19 cellular contexts compared by ENCODE assay signal in genomic region chr4:5052726-5053425, GRCh38. TPM values are rescaled to one million over a fixed set of nuclear protein-coding genes. Genes with fewer than 3 reads are reported as not detected.
DNase-seq lines count a peak whose midpoint lies in the region; ATAC-seq and TF ChIP-seq lines count a peak whose summit lies in the region.
"Had no signal": no experiment of that assay in that cellular context is flagged by ENCODE, and none has a peak within 500 bp of the region (broad histone marks: within the 10 kb centered on the region; RNA-seq: fewer than 3 reads in every experiment).

No MANE protein-coding gene starts in this region.

- H3K27ac ChIP-seq in PC-3 (ENCODE audit: low read length) (no peak overlapping the region), foreskin keratinocyte (no peak overlapping the region)
- H3K27ac ChIP-seq: brain microvascular endothelial cell, ovary, spleen had no signal

- H3K4me1 ChIP-seq in Caco-2: peaks cover 51% of the 10 kb centered on the region
- H3K4me1 ChIP-seq in PC-3 (ENCODE audit: insufficient read depth, low read length): peaks cover 5% of the 10 kb centered on the region; the same call in 1 of the 2 replicates
- H3K4me1 ChIP-seq in foreskin keratinocyte: no peaks in the 10 kb centered on the region

- H3K36me3 ChIP-seq in Caco-2 (ENCODE audit: control insufficient read depth, insufficient read depth, low read length) (no peaks in the 10 kb centered on the region), PC-3 (ENCODE audit: low read depth, low read length) (no peaks in the 10 kb centered on the region)
- H3K36me3 ChIP-seq: brain microvascular endothelial cell, ovary, spleen had no signal

- H3F3A ChIP-seq in PC-3 (ENCODE audit: low read length, unreplicated experiment): no peaks in the 10 kb centered on the region

- H3K4me2 ChIP-seq in PC-3 (ENCODE audit: low read length): no peak overlapping the region

- H3K4me1 Mint-ChIP-seq in Caco-2 (ENCODE audit: low read depth, unreplicated experiment): peaks cover 25% of the 10 kb centered on the region
- peaks cover 12% of the 10 kb centered on the region for H3K4me1 Mint-ChIP-seq in neural crest cell

- DNase-seq in Caco-2 (no peak), PC-3 (peak; percentile 4), foreskin keratinocyte (peak; percentile 4 to 28), neural crest cell (ENCODE audit: low read depth, low spot score) (no peak), OCI-M2 (lab: John Stamatoyannopoulos, UW; ENCODE audit: unreplicated experiment) (no peak), NCI-H2107 treated with DMSO at 0.1 percent for 48 hours (lab: John Stamatoyannopoulos, UW; ENCODE audit: unreplicated experiment) (no peak), SHP77 treated with DMSO at 0.1 percent for 48 hours (lab: John Stamatoyannopoulos, UW) (no peak)
- DNase-seq: activated CD4-positive, CD25-positive, alpha-beta regulatory T cell; activated naive CD4-positive, alpha-beta T cell treated with Interleukin-2 at 50 U/mL for 16 hours; effector CD4-positive, alpha-beta T cell; Karpas-422; NCI-H1436 treated with DMSO at 0.1 percent for 48 hours; ovary; spleen; T-helper 1 cell had no signal

- TF ChIP-seq CTCF in Caco-2 (IDR thresholded peaks at IDR 0.05; ENCODE audit: insufficient read depth in 1 of 2, low read depth in 1 of 2, low read length in 1 of 2, severe bottlenecking in 1 of 2, unreplicated experiment in 1 of 2): no peak
- TF ChIP-seq CTCF in PC-3 (conservative IDR thresholded peaks at IDR 0.05; ENCODE audit: low read depth, low read length): no peak
- TF ChIP-seq CTCF in foreskin keratinocyte (conservative IDR thresholded peaks at IDR 0.05): no peak
- TF ChIP-seq CTCF in neural crest cell (conservative IDR thresholded peaks at IDR 0.05): no peak

- H3K27me3 ChIP-seq in Caco-2 (replicated peaks; ENCODE audit: control insufficient read depth, insufficient read depth, low read length) (no peaks in the 10 kb centered on the region), PC-3 (ENCODE audit: low read length) (no peaks in the 10 kb centered on the region), foreskin keratinocyte (no peaks in the 10 kb centered on the region)
- H3K27me3 ChIP-seq: brain microvascular endothelial cell, ovary had no signal

- H3K27me3 Mint-ChIP-seq in Caco-2 (ENCODE audit: insufficient read depth, unreplicated experiment): no peaks in the 10 kb centered on the region
- H3K27me3 Mint-ChIP-seq in neural crest cell (ENCODE audit: low read depth): peaks cover 27% of the 10 kb centered on the region

- H3K9me3 ChIP-seq in Caco-2 (no peaks in the 10 kb centered on the region), PC-3 (ENCODE audit: low read length) (no peaks in the 10 kb centered on the region)
- H3K9me3 ChIP-seq: ovary, spleen had no signal

- H3K4me3 Mint-ChIP-seq in Caco-2 (ENCODE audit: unreplicated experiment) (peak overlapping the region; percentile 73), neural crest cell (peak overlapping the region; percentile 87)

- H2AFZ ChIP-seq in PC-3 (ENCODE audit: low read length): no peak overlapping the region

- H3K36me3 Mint-ChIP-seq in Caco-2 (ENCODE audit: insufficient read depth, unreplicated experiment): peaks cover 18% of the 10 kb centered on the region
- H3K36me3 Mint-ChIP-seq in neural crest cell (ENCODE audit: low read depth): no peaks in the 10 kb centered on the region
- H3K36me3 Mint-ChIP-seq: CD14-positive monocyte had no signal

- H3K4me3 ChIP-seq in Caco-2 (ENCODE audit: low read depth, low read length) (no peak overlapping the region), PC-3 (ENCODE audit: low read length) (no peak overlapping the region)

- H3K9me3 Mint-ChIP-seq in Caco-2 (ENCODE audit: unreplicated experiment): no peaks in the 10 kb centered on the region
- H3K9me3 Mint-ChIP-seq in neural crest cell: no peaks in the 10 kb centered on the region

- CTCF ChIA-PET in Caco-2 (lab: Charles Lee) (no interaction called here), PC-3 (lab: Charles Lee) (no interaction called here)

- H3K27ac Mint-ChIP-seq in Caco-2 (ENCODE audit: unreplicated experiment) (peak overlapping the region; percentile 88), neural crest cell (ENCODE audit: unreplicated experiment) (no peak overlapping the region)
- H3K27ac Mint-ChIP-seq: CD14-positive monocyte had no signal

- BruUV-seq in Caco-2 (replicated peaks; lab: Mats Ljungman, UMichigan): no TSS peak
- no TSS peak for BruUV-seq in PC-3 (replicated peaks; lab: Mats Ljungman, UMichigan)

- no peak for ATAC-seq in PC-3
- ATAC-seq in foreskin keratinocyte: peak; percentile 7
- ATAC-seq in HG02610 (IDR thresholded peaks at IDR 0.05; ENCODE audit: unreplicated experiment): no peak

- intact Hi-C loops in Caco-2 (cut with micrococcal nuclease; ENCODE audit: unreplicated experiment): loop anchor here (10.0 kb wide), 1 partner anchor 322 kb away; no protein-coding TSS in a partner anchor
- intact Hi-C loops in PC-3 (cut with micrococcal nuclease): loop anchor here (5.0 kb wide), 1 partner anchor 56 kb away; no protein-coding TSS in a partner anchor

- POLR2A ChIA-PET in Caco-2 (lab: Charles Lee): no interaction called here
- POLR2A ChIA-PET in PC-3 (lab: Charles Lee; ENCODE audit: unreplicated experiment): no interaction called here

- no peaks in the 10 kb centered on the region for H3K9me2 ChIP-seq in PC-3 (replicated peaks; ENCODE audit: low read length)

- no peaks in the 10 kb centered on the region for H4K20me1 ChIP-seq in PC-3 (ENCODE audit: low read length)

- H3K9ac ChIP-seq in PC-3 (ENCODE audit: low read length): no peak overlapping the region

- no peaks in the 10 kb centered on the region for H3K79me2 ChIP-seq in PC-3 (ENCODE audit: low read length)

RNA-seq across cellular contexts. Expression of gene STK32B, which starts 1.6 kb away (rescaled TPM):
- total RNA-seq in Caco-2 (2022) (8.8 and 11.2 TPM in 2 replicates), PC-3 (2014; rRNA removed) (1.1 TPM in 2 replicates), foreskin keratinocyte (7.7 and 8.3 TPM in 2 replicates), neural crest cell (3.4 and 3.5 TPM in 2 replicates)
- 4.5 and 5.0 TPM in 2 replicates for polyA plus RNA-seq in foreskin keratinocyte

RNA-seq across cellular contexts. Expression of gene CYTL1, which starts 33.6 kb away (rescaled TPM):
- total RNA-seq in Caco-2 (2022) (not detected in 2 replicates), PC-3 (2014; rRNA removed) (not detected in 2 replicates), foreskin keratinocyte (0.42 TPM in 1 of 2 replicates, not detected in the other), neural crest cell (13.2 and 13.5 TPM in 2 replicates)
- polyA plus RNA-seq in foreskin keratinocyte: 0.39 and 0.70 TPM in 2 replicates
- total RNA-seq: G401 had no signal

Comparison
In these comparisons a context has a peak if more than half of its experiments do, and no peak if none do; other contexts are left out.
1. DNase-seq: peak in PC-3 (single experiment) and foreskin keratinocyte (2 of 2); none in Caco-2 (0 of 2), neural crest cell (single experiment), OCI-M2 (single experiment), NCI-H2107 treated with DMSO at 0.1 percent for 48 hours (single experiment) and SHP77 treated with DMSO at 0.1 percent for 48 hours (single experiment).
2. RNA of gene CYTL1, which starts 33.6 kb away (total RNA-seq): 13.2 to 13.5 TPM in neural crest cell; 0.42 TPM in foreskin keratinocyte, not detected in Caco-2 and not detected in PC-3; every median in the first group is over 10 times any median in the second.